ENCODE assay signal across 26 cellular contexts in the genomic region with DNA sequence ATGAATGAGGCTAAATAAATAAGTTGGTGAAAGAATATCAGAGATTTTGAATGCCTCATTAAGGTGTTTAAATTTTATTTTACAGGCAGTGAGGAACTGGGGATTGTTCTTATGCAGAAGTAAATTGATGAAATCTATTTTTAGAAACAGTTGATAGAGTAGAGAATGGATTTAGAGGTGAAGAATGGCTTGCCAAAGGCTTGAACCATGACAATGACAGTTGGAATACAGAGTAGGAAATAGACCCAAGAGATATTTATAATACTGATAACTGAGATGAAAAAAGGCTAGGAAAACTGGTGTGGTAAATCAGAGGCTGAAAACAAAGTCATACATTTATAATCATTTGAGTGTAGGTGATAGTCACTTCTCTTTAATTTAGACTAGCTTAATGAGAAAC. TPM values are rescaled to one million over a fixed set of nuclear protein-coding genes. Genes with fewer than 3 reads are reported as not detected.
"Had no signal": no experiment of that assay in that cellular context is flagged by ENCODE, and none has a peak within 500 bp of the region (broad histone marks: within the 10 kb centered on the region; RNA-seq: fewer than 3 reads in every experiment).

No MANE protein-coding gene starts in this region.

- H3K36me3 Mint-ChIP-seq: immature natural killer cell, naive B cell had no signal

- DNase-seq: dermis blood vessel endothelial cell; dorsolateral prefrontal cortex; effector CD4-positive, alpha-beta T cell; effector memory CD4-positive, alpha-beta T cell; foreskin keratinocyte; heart left ventricle; hypothalamus; immature natural killer cell; islet precursor cell; kidney; kidney glomerular epithelial cell; left colon; left ventricle myocardium inferior; lower lobe of right lung; mesenchymal stem cell; mucosa of descending colon; naive B cell had no signal

- H3K27ac ChIP-seq: coronary artery, dorsolateral prefrontal cortex, esophagus muscularis mucosa, foreskin keratinocyte, gastroesophageal sphincter, heart left ventricle, hepatocyte, left ventricle myocardium inferior, lower lobe of right lung had no signal

- H3K27ac Mint-ChIP-seq: immature natural killer cell, mesothelial cell of epicardium, naive B cell had no signal

- H3K4me1 ChIP-seq: gastroesophageal sphincter, lower lobe of right lung had no signal

- H2AFZ ChIP-seq: hepatocyte had no signal

- H3K36me3 ChIP-seq: esophagus muscularis mucosa, gastroesophageal sphincter, heart left ventricle, left ventricle myocardium inferior, lower lobe of right lung had no signal

- H3K4me2 ChIP-seq: hepatocyte had no signal

- H3K4me3 ChIP-seq: coronary artery, dorsolateral prefrontal cortex, esophagus muscularis mucosa, gastroesophageal sphincter, heart left ventricle, hepatocyte, left ventricle myocardium inferior, lower lobe of right lung, mucosa of descending colon had no signal

- H3K4me3 Mint-ChIP-seq: immature natural killer cell, mesothelial cell of epicardium, naive B cell had no signal

- H3K4me1 Mint-ChIP-seq: immature natural killer cell, naive B cell had no signal

- H3K27me3 ChIP-seq: esophagus muscularis mucosa, foreskin keratinocyte, gastroesophageal sphincter, heart left ventricle, hepatocyte had no signal

- ATAC-seq: foreskin keratinocyte, gastroesophageal sphincter, left colon, left lobe of liver, lower lobe of right lung, mucosa of descending colon had no signal

- H3K9me3 ChIP-seq: lower lobe of right lung, mucosa of descending colon had no signal

- FAIRE-seq: colon, endothelial cell of umbilical vein, frontal cortex, kidney had no signal

- H3K79me2 ChIP-seq: hepatocyte had no signal

RNA-seq across cellular contexts. Expression of gene RBMS3, which starts 39.0 kb away (rescaled TPM):
- polyA plus RNA-seq: immature natural killer cell had no signal
